In the genomic region with DNA sequence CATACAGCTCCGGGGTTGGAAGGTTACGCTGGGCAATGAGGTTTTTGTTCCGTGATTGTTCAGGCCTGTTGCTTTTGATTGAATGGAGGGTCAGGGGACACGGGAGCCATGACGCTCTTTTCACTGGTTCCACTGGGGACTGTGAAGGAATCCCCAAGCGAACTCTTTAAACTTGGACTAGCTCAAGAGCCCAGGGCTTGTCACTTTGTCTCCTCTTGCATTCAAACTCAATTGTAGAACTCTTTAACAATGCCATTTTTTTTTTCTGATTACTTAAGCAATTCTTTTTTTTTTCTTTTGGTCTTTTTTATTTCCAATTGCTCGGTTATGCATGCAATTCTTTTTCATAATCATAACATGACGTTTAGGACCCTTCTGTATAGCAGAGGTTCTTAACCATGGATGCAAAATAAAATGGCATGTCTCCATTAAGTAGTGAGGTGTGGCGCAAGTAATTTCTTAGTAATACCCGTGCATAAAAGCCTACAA, we compare ENCODE assay signal across 8 cellular contexts. TPM values are rescaled to one million over a fixed set of nuclear protein-coding genes. Genes with fewer than 3 reads are reported as not detected.
DNase-seq lines count a peak whose midpoint lies in the region; ATAC-seq, FAIRE-seq and TF ChIP-seq lines count a peak whose summit lies in the region.

No MANE protein-coding gene starts in this region.

- TF ChIP-seq EP300 in GM12878 (IDR thresholded peaks at IDR 0.05; ENCODE audit: borderline replicate concordance in 1 of 2, control insufficient read depth in 1 of 2, low read depth in 2 of 2, low read length in 2 of 2), result no peak

- H3K4me3 ChIP-seq in HCT116 (replicated peaks in 1 of 2; ENCODE audit: low read depth in 1 of 2, low read length in 2 of 2) (peak overlapping the region; percentile 41 to 51), GM12878 (peak overlapping the region; percentile 75; the same call in 1 of the 2 replicates), mesenchymal stem cell (ENCODE audit: insufficient read depth in 1 of 2, low read depth in 1 of 2, low read length in 2 of 2) (peak overlapping the region; percentile 60 to 71)

- no peak for TF ChIP-seq POLR2A in HCT116 (IDR thresholded peaks at IDR 0.05; ENCODE audit: borderline replicate concordance, extremely low read depth, insufficient read depth, insufficient read length)
- no peak for TF ChIP-seq POLR2A in GM12878 (IDR thresholded peaks at IDR 0.05; ENCODE audit: low read depth, low read length)

- no peak for DNase-seq in HCT116 (ENCODE audit: low read depth, low spot score)
- no peak for DNase-seq in GM12878 (ENCODE audit: low read depth, low spot score)
- no peak for DNase-seq in mesenchymal stem cell
- no peak for DNase-seq in COLO668 (lab: John Stamatoyannopoulos, UW; ENCODE audit: unreplicated experiment)
- DNase-seq in substantia nigra (lab: John Stamatoyannopoulos, UW), result no peak
- DNase-seq in frontal cortex (ENCODE audit: low spot score in 2 of 2), result no peak

- no peak overlapping the region for H3K14ac ChIP-seq in mesenchymal stem cell (ENCODE audit: low read length in 2 of 2)

- peak overlapping the region; percentile 81 to 84 for H3K18ac ChIP-seq in mesenchymal stem cell (ENCODE audit: low read depth in 1 of 2, low read length in 2 of 2)

- H3K79me2 ChIP-seq in HCT116 (ENCODE audit: insufficient read depth, low read length) (no peaks in the 10 kb centered on the region), GM12878 (ENCODE audit: control insufficient read depth, insufficient read depth, low read length) (no peaks in the 10 kb centered on the region)

- H4K8ac ChIP-seq in mesenchymal stem cell (ENCODE audit: low read length), result peak overlapping the region; percentile 93

- in situ Hi-C loops in GM12878 (cut with MboI), result no loop called here

- peak overlapping the region; percentile 48 for H2BK15ac ChIP-seq in mesenchymal stem cell (ENCODE audit: low read depth, poor library complexity, severe bottlenecking)

- ATAC-seq in HCT116 (no peak), GM12878 (no peak), HG02970 (IDR thresholded peaks at IDR 0.05; ENCODE audit: low FRiP score, unreplicated experiment) (no peak)

- H3K9me3 ChIP-seq in HCT116 (ENCODE audit: control insufficient read depth in 1 of 2, insufficient read depth in 1 of 2, low read depth in 1 of 2, low read length in 2 of 2), result no peaks in the 10 kb centered on the region
- no peaks in the 10 kb centered on the region for H3K9me3 ChIP-seq in GM12878 (replicated peaks; ENCODE audit: control insufficient read depth, insufficient read depth, low read length)
- H3K9me3 ChIP-seq in mesenchymal stem cell (ENCODE audit: control insufficient read depth, low read length), result no peaks in the 10 kb centered on the region

- TF ChIP-seq RAD21 in HCT116 (IDR thresholded peaks at IDR 0.05; ENCODE audit: low read depth) (no peak), GM12878 (IDR thresholded peaks at IDR 0.05; ENCODE audit: insufficient read depth, low read depth, low read length) (no peak)

- WGBS in GM12878 (ENCODE audit: insufficient coverage, insufficient replicate concordance, low lambda C conversion rate, missing lambda C conversion rate), result 31% methylated on average over 9 of the region's 10 CpGs
- WGBS in mesenchymal stem cell, result 29% methylated on average over 9 of the region's 10 CpGs

- H2BK12ac ChIP-seq in mesenchymal stem cell (ENCODE audit: low read length in 2 of 2), result peak overlapping the region in 1 of 2 experiments; percentile 37

- H2BK5ac ChIP-seq in mesenchymal stem cell (ENCODE audit: low read depth, low read length, poor library complexity, severe bottlenecking), result no peak overlapping the region

- no peaks in the 10 kb centered on the region for H3K9me2 ChIP-seq in HCT116 (ENCODE audit: insufficient read depth)

- BruUV-seq in HCT116 (replicated peaks; lab: Mats Ljungman, UMichigan) (TSS peak; percentile 87), GM12878 (replicated peaks; lab: Mats Ljungman, UMichigan) (no TSS peak)

- CTCF ChIA-PET in HCT116 (lab: Charles Lee) (no interaction called here), GM12878 (lab: Yijun Ruan, JAX) (no interaction called here)

- peak overlapping the region in 1 of 2 experiments; percentile 83 for H3K4ac ChIP-seq in mesenchymal stem cell (ENCODE audit: low read depth in 1 of 2, low read length in 2 of 2)

- peak overlapping the region; percentile 58 for H3K9ac ChIP-seq in HCT116 (ENCODE audit: low read length)
- H3K9ac ChIP-seq in GM12878 (ENCODE audit: control insufficient read depth, insufficient read depth, low read length), result peak overlapping the region; percentile 32; the same call in 1 of the 2 replicates
- peak overlapping the region; percentile 86 for H3K9ac ChIP-seq in mesenchymal stem cell (ENCODE audit: low read length)

- no peaks in the 10 kb centered on the region for H3K79me1 ChIP-seq in mesenchymal stem cell (replicated peaks; ENCODE audit: low read length, poor library complexity, severe bottlenecking)

- H2BK120ac ChIP-seq in mesenchymal stem cell (ENCODE audit: low read depth, low read length), result peak overlapping the region; percentile 98

- FAIRE-seq in GM12878 (lab: Jason Lieb, UNC), result no peak
- FAIRE-seq in frontal cortex (lab: Jason Lieb, UNC), result no peak

- H3K36me3 ChIP-seq in HCT116 (ENCODE audit: control insufficient read depth in 1 of 2, insufficient read depth in 2 of 2, low read length in 2 of 2), result no peaks in the 10 kb centered on the region
- H3K36me3 ChIP-seq in GM12878 (ENCODE audit: control insufficient read depth in 2 of 2, insufficient read depth in 2 of 2, low read length in 1 of 2), result no peaks in the 10 kb centered on the region
- H3K36me3 ChIP-seq in mesenchymal stem cell (ENCODE audit: control insufficient read depth in 1 of 2, insufficient read depth in 2 of 2, low read depth in 1 of 2, low read length in 2 of 2), result no peaks in the 10 kb centered on the region

- H3K4me1 ChIP-seq in HCT116 (ENCODE audit: control insufficient read depth in 1 of 2, insufficient read depth in 2 of 2, low read length in 2 of 2) (peaks cover 16 to 28% of the 10 kb centered on the region in 2 experiments), GM12878 (ENCODE audit: control insufficient read depth, insufficient read depth, low read length) (no peaks in the 10 kb centered on the region; the same call in 1 of the 2 replicates), mesenchymal stem cell (ENCODE audit: control insufficient read depth, insufficient read depth, low read depth, low read length) (peaks cover 7% of the 10 kb centered on the region)

- H3K23ac ChIP-seq in mesenchymal stem cell (ENCODE audit: low read length in 2 of 2), result no peak overlapping the region

- intact Hi-C loops in HCT116 (cut with micrococcal nuclease) (loop anchor here (10.0 kb wide), 1 partner anchor 463 kb away; no protein-coding TSS in a partner anchor), GM12878 (cut with micrococcal nuclease; ENCODE audit: unreplicated experiment) (no loop called here)

- H4K20me1 ChIP-seq in HCT116 (ENCODE audit: insufficient read depth) (no peaks in the 10 kb centered on the region), GM12878 (ENCODE audit: control insufficient read depth, insufficient read depth) (no peaks in the 10 kb centered on the region)

- no peak overlapping the region for H2AK5ac ChIP-seq in mesenchymal stem cell (ENCODE audit: low read length, severe bottlenecking)

- H3K27me3 ChIP-seq in HCT116 (ENCODE audit: insufficient read depth, low read length) (no peaks in the 10 kb centered on the region), GM12878 (replicated peaks in 1 of 2; ENCODE audit: control insufficient read depth in 2 of 2, insufficient read depth in 2 of 2, low read length in 1 of 2) (peaks cover 0 to 1% of the 10 kb centered on the region in 2 experiments; a peak in 2 of 4 replicates), mesenchymal stem cell (ENCODE audit: control insufficient read depth in 1 of 2, insufficient read depth in 1 of 2, low read length in 2 of 2) (no peaks in the 10 kb centered on the region)

- peak overlapping the region; percentile 82 for H4K91ac ChIP-seq in mesenchymal stem cell (ENCODE audit: low read length)

- RAD21 ChIA-PET in HCT116 (lab: Charles Lee; ENCODE audit: low non-redundant PET in 1 of 2, low total read pairs in 2 of 2, uncharacterized antibody in 2 of 2, unreplicated experiment in 2 of 2) (interaction anchor here in 1 of 2 experiments (0.7 kb wide), 1 partner anchor 595 kb away, joined by 9 read pairs; no protein-coding TSS in a partner anchor), GM12878 (lab: Charles Lee; ENCODE audit: unreplicated experiment) (no interaction called here)

- peak overlapping the region; percentile 73 for H3K27ac ChIP-seq in 22Rv1
- H3K27ac ChIP-seq in HCT116 (ENCODE audit: low read depth, low read length), result peak overlapping the region; percentile 61
- no peak overlapping the region for H3K27ac ChIP-seq in GM12878 (ENCODE audit: control insufficient read depth, insufficient read depth)
- H3K27ac ChIP-seq in mesenchymal stem cell (ENCODE audit: low read length, poor library complexity, severe bottlenecking), result peak overlapping the region; percentile 51
- no peak overlapping the region for H3K27ac ChIP-seq in substantia nigra (ENCODE audit: low read depth, low read length, poor library complexity, severe bottlenecking)

- TF ChIP-seq CTCF in 22Rv1 (IDR thresholded peaks at IDR 0.05) (no peak), HCT116 (IDR thresholded peaks at IDR 0.05 in 2 of 3, conservative IDR thresholded peaks at IDR 0.05 in 1 of 3; ENCODE audit: borderline replicate concordance in 1 of 3, insufficient read depth in 1 of 3, low read depth in 2 of 3, low read length in 2 of 3) (no peak), GM12878 (IDR thresholded peaks at IDR 0.05 in 2 of 3, conservative IDR thresholded peaks at IDR 0.05 in 1 of 3; ENCODE audit: control insufficient read depth in 2 of 3, extremely low read depth in 1 of 3, insufficient read depth in 1 of 3, low read depth in 3 of 3, low read length in 3 of 3) (no peak)

- H2AFZ ChIP-seq in HCT116 (ENCODE audit: low read depth, low read length, poor library complexity, severe bottlenecking), result peak overlapping the region; percentile 57
- peak overlapping the region; percentile 8 for H2AFZ ChIP-seq in GM12878 (ENCODE audit: control insufficient read depth, low read depth, low read length)
- H2AFZ ChIP-seq in mesenchymal stem cell (ENCODE audit: low read depth, low read length), result peak overlapping the region; percentile 65

- H3K4me2 ChIP-seq in HCT116 (ENCODE audit: low read length), result peak overlapping the region; percentile 67
- H3K4me2 ChIP-seq in GM12878 (ENCODE audit: control insufficient read depth, insufficient read depth), result peak overlapping the region; percentile 65
- peak overlapping the region; percentile 97 for H3K4me2 ChIP-seq in mesenchymal stem cell (ENCODE audit: low read length, poor library complexity, severe bottlenecking)

- SMC1A ChIA-PET in GM12878 (lab: Charles Lee; ENCODE audit: uncharacterized antibody, unreplicated experiment), result no interaction called here

- POLR2A ChIA-PET in HCT116 (lab: Charles Lee), result interaction anchor here (0.8 kb wide), 1 partner anchor 38 kb away, joined by 4 read pairs; the partner anchor contains the start of gene DSTN
- POLR2A ChIA-PET in GM12878 (lab: Charles Lee), result no interaction called here

RNA-seq across cellular contexts. Expression of gene BFSP1, which starts 0.4 kb away (rescaled TPM):
- 8.8 TPM for total RNA-seq in HCT116 (2021; ENCODE audit: unreplicated experiment)
- polyA plus RNA-seq in HCT116 (2012), result 4.2 and 5.4 TPM in 2 replicates
- not detected in 2 replicates for total RNA-seq in GM12878 (2013; cell fraction: nucleolus; rRNA removed)
- 0.05 and 0.06 TPM in 2 replicates for total RNA-seq in GM12878 (2014; rRNA removed)
- 0.09 and 0.13 TPM in 2 replicates for total RNA-seq in GM12878 (2014; rRNA removed; fragmentation: Illumina TruSeq; extraction: Trizol)
- total RNA-seq in GM12878 (2021), result 0.13 TPM in 2 replicates
- not detected for polyA plus RNA-seq in GM12878 (2011; ENCODE audit: low read depth)
- not detected in 2 replicates for polyA plus RNA-seq in GM12878 (2011; rRNA removed)
- polyA plus RNA-seq in GM12878 (2011; cell fraction: cytosol; rRNA removed), result not detected in 2 replicates
- polyA plus RNA-seq in GM12878 (2011; cell fraction: nucleus; rRNA removed), result not detected in 2 replicates
- polyA plus RNA-seq in GM12878 (2012), result 0.07 TPM in 1 of 2 replicates, not detected in the other
- 0.22 TPM in 1 of 2 replicates, not detected in the other for polyA plus RNA-seq in GM12878 (2014; fragmentation: Illumina TruSeq; extraction: Trizol)
- polyA plus RNA-seq in GM12878 (2014; fragmentation: Nextera tagmentation; extraction: Ambion mirVana), result under 1 TPM; 0.06 to 0.11 TPM
- polyA plus RNA-seq in GM12878 (2014; rRNA removed), result 0.05 TPM in 1 of 2 replicates, not detected in the other
- under 1 TPM in 1 of 2 experiments, not detected in 1; 0.10 TPM for polyA plus RNA-seq in GM12878 (2016; fragmentation: Nextera tagmentation; extraction: Ambion mirVana)
- not detected in 2 replicates for polyA minus RNA-seq in GM12878 (2011; rRNA and poly(A)+ RNA removed)
- not detected in 2 replicates for polyA minus RNA-seq in GM12878 (2011; cell fraction: cytosol; rRNA and poly(A)+ RNA removed)
- not detected in 2 replicates for polyA minus RNA-seq in GM12878 (2011; cell fraction: nucleus; rRNA and poly(A)+ RNA removed)
- 6.3 TPM for polyA plus RNA-seq in mesenchymal stem cell (2013, experiment 1 of 2)
- 6.0 TPM for polyA plus RNA-seq in mesenchymal stem cell (2013, experiment 2 of 2)
- total RNA-seq in frontal cortex, result 0.41 TPM

RNA-seq across cellular contexts. Expression of gene DSTN, which starts 38.3 kb away (rescaled TPM):
- 202 TPM for total RNA-seq in HCT116 (2021; ENCODE audit: unreplicated experiment)
- polyA plus RNA-seq in HCT116 (2012), result 96.2 and 121 TPM in 2 replicates
- 5.4 and 6.0 TPM in 2 replicates for total RNA-seq in GM12878 (2013; cell fraction: nucleolus; rRNA removed)
- total RNA-seq in GM12878 (2014; rRNA removed), result 33.7 and 34.3 TPM in 2 replicates
- total RNA-seq in GM12878 (2014; rRNA removed; fragmentation: Illumina TruSeq; extraction: Trizol), result 39.0 and 39.4 TPM in 2 replicates
- 40.2 and 42.1 TPM in 2 replicates for total RNA-seq in GM12878 (2021)
- 28.9 TPM for polyA plus RNA-seq in GM12878 (2011; ENCODE audit: low read depth)
- 26.7 and 32.1 TPM in 2 replicates for polyA plus RNA-seq in GM12878 (2011; rRNA removed)
- polyA plus RNA-seq in GM12878 (2011; cell fraction: cytosol; rRNA removed), result 10.6 and 10.8 TPM in 2 replicates
- 12.5 and 15.6 TPM in 2 replicates for polyA plus RNA-seq in GM12878 (2011; cell fraction: nucleus; rRNA removed)
- polyA plus RNA-seq in GM12878 (2012), result 54.0 and 59.1 TPM in 2 replicates
- polyA plus RNA-seq in GM12878 (2014; fragmentation: Illumina TruSeq; extraction: Trizol), result 62.7 and 65.1 TPM in 2 replicates
- 10 to 100 TPM; 34.8 to 46.6 TPM for polyA plus RNA-seq in GM12878 (2014; fragmentation: Nextera tagmentation; extraction: Ambion mirVana)
- 33.1 and 36.0 TPM in 2 replicates for polyA plus RNA-seq in GM12878 (2014; rRNA removed)
- polyA plus RNA-seq in GM12878 (2016; fragmentation: Nextera tagmentation; extraction: Ambion mirVana), result 100 to 1,000 TPM; 128 to 137 TPM
- polyA minus RNA-seq in GM12878 (2011; rRNA and poly(A)+ RNA removed), result 2.4 and 6.1 TPM in 2 replicates
- 5.3 and 7.2 TPM in 2 replicates for polyA minus RNA-seq in GM12878 (2011; cell fraction: cytosol; rRNA and poly(A)+ RNA removed)
- 1.2 and 2.2 TPM in 2 replicates for polyA minus RNA-seq in GM12878 (2011; cell fraction: nucleus; rRNA and poly(A)+ RNA removed)
- polyA plus RNA-seq in mesenchymal stem cell (2013, experiment 1 of 2), result 931 TPM
- polyA plus RNA-seq in mesenchymal stem cell (2013, experiment 2 of 2), result 914 TPM
- total RNA-seq in frontal cortex, result 258 TPM

Comparison
In these comparisons a context has a peak if more than half of its experiments do, and no peak if none do; other contexts are left out.
1. H3K27ac ChIP-seq: peak in 22Rv1 (single experiment), HCT116 (single experiment) and mesenchymal stem cell (single experiment); none in GM12878 (single experiment) and substantia nigra (single experiment).
2. H2AFZ ChIP-seq: peak in every context shown above with its lines; median percentile 65 in mesenchymal stem cell; 57 in HCT116; 8 in GM12878.
3. H3K9ac ChIP-seq: peak in every context shown above with its lines; median percentile 86 in mesenchymal stem cell; 58 in HCT116; 32 in GM12878.
4. Peak in every context shown above with its lines, with median percentiles within 50 percentile points of each other: H3K4me2 ChIP-seq and H3K4me3 ChIP-seq.